Comparison of ENCODE assay signal across 33 cellular contexts in the genomic region with DNA sequence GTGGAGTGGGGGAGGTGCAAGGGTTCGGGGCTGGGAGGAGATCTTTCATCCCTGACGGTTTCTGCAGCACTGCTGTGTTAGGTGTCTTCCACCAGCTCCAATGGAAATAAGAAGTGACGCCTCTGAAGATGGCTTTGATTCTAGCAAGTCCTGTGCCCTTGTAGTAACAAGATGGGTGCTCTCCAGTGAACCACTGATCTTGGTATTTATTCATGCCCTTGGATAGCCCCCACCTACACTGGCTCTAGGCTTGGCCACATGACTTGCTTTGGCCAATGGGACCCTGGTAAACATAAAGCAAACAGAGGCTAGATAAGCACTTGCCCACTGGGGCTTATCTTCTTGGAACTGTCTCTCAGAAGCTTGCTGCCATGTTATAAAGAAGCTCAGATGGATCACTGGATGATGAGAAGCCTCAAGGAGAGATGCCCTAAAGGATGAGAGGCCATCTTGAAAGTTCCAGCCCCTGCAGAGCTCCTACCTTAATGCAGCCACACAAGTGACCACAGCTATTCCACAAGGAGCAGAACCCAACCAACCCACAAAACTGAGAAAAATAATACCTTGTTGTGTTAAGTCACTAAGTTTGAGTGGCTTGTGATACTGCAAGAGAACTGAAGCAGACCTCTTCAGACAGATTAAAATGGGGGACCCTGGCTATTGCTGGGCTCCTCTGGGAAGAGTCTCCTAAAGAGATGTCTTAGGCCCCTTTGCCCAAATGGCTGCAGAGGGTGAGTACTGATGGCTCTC.
"Had no signal": no experiment of that assay in that cellular context is flagged by ENCODE, and none has a peak within 500 bp of the region (broad histone marks: within the 10 kb centered on the region; RNA-seq: fewer than 3 reads in every experiment).

No MANE protein-coding gene starts in this region.

- H3K36me3 Mint-ChIP-seq: activated naive CD4-positive, alpha-beta T cell treated with anti-CD3 and anti-CD28 coated beads, Interleukin-2, amount 50 U/mL, for 24 hours; activated naive CD8-positive, alpha-beta T cell treated with anti-CD3 and anti-CD28 coated beads for 36 hours; WTC11 had no signal

- H3K27ac ChIP-seq: adrenal gland, body of pancreas, breast epithelium, cardiac muscle cell, colonic mucosa, epithelial cell of prostate, foreskin keratinocyte, gastrocnemius medialis, heart left ventricle, VCaP had no signal

- H3K9me3 ChIP-seq: adrenal gland, body of pancreas, breast epithelium, colonic mucosa, gastrocnemius medialis, heart left ventricle had no signal

- DNase-seq: activated CD4-positive, alpha-beta memory T cell treated with anti-CD3 and anti-CD28 coated beads, Interleukin-2, amount 10 ng/mL, durations not matched to agents 7 days and 5 days; activated CD4-positive, alpha-beta T cell treated with anti-CD3 and anti-CD28 coated beads for 1 hour; activated CD4-positive, alpha-beta T cell treated with anti-CD3 and anti-CD28 coated beads for 4 hours; activated CD4-positive, alpha-beta T cell treated with anti-CD3 and anti-CD28 coated beads, Interleukin-2, amount 10 ng/mL, durations not matched to agents 7 days and 5 days; activated CD4-positive, alpha-beta T cell treated with anti-CD3 and anti-CD28 coated beads, Interleukin-2, amount 50 U/mL, for 4 hours; activated CD8-positive, alpha-beta memory T cell treated with anti-CD3 and anti-CD28 coated beads, Interleukin-2, amount 50 U/mL, for 48 hours; activated effector memory CD4-positive, alpha-beta T cell treated with Interleukin-2 at 50 U/mL for 16 hours; activated naive CD4-positive, alpha-beta T cell treated with anti-CD3 and anti-CD28 coated beads for 36 hours; activated naive CD8-positive, alpha-beta T cell treated with anti-CD3 and anti-CD28 coated beads for 36 hours; activated naive CD8-positive, alpha-beta T cell treated with anti-CD3 and anti-CD28 coated beads, Interleukin-2, amount 50 U/mL, for 24 hours; activated T-cell treated with anti-CD3 and anti-CD28 coated beads for 4 hours; activated T-cell treated with anti-CD3 and anti-CD28 coated beads, Interleukin-2, amount 50 U/mL, for 4 hours; adrenal gland; amygdala; aorta; body of pancreas; central memory CD4-positive, alpha-beta T cell; cerebellar nuclear complex; colonic mucosa; effector CD8-positive, alpha-beta T cell; foreskin keratinocyte; gastrocnemius medialis; glutamatergic neuron; heart left ventricle; T-helper 1 cell; T-helper 2 cell had no signal

- H3K4me1 ChIP-seq: adrenal gland, body of pancreas, breast epithelium, colonic mucosa, gastrocnemius medialis had no signal

- H3K27me3 ChIP-seq: adrenal gland, body of pancreas, breast epithelium, cardiac muscle cell, colonic mucosa, gastrocnemius medialis had no signal

- H3K27ac Mint-ChIP-seq: activated CD4-positive, alpha-beta memory T cell treated with anti-CD3 and anti-CD28 coated beads, Interleukin-2, amount 10 ng/mL, durations not matched to agents 7 days and 5 days; activated CD4-positive, alpha-beta T cell treated with anti-CD3 and anti-CD28 coated beads, Interleukin-2, amount 10 ng/mL, durations not matched to agents 7 days and 5 days; activated naive CD4-positive, alpha-beta T cell treated with anti-CD3 and anti-CD28 coated beads for 36 hours; activated naive CD4-positive, alpha-beta T cell treated with anti-CD3 and anti-CD28 coated beads, Interleukin-2, amount 50 U/mL, for 24 hours; activated naive CD8-positive, alpha-beta T cell treated with anti-CD3 and anti-CD28 coated beads for 36 hours; activated naive CD8-positive, alpha-beta T cell treated with anti-CD3 and anti-CD28 coated beads, Interleukin-2, amount 50 U/mL, for 24 hours; activated T-helper 17 cell treated with anti-CD3 and anti-CD28 coated beads, Interleukin-2, amount 50 U/mL, for 72 hours; WTC11 had no signal

- H3K9me3 Mint-ChIP-seq: activated CD4-positive, alpha-beta memory T cell treated with anti-CD3 and anti-CD28 coated beads, Interleukin-2, amount 10 ng/mL, durations not matched to agents 7 days and 5 days; activated CD4-positive, alpha-beta T cell treated with anti-CD3 and anti-CD28 coated beads, Interleukin-2, amount 10 ng/mL, durations not matched to agents 7 days and 5 days; activated naive CD4-positive, alpha-beta T cell treated with anti-CD3 and anti-CD28 coated beads for 36 hours; activated naive CD4-positive, alpha-beta T cell treated with anti-CD3 and anti-CD28 coated beads, Interleukin-2, amount 50 U/mL, for 24 hours; activated naive CD8-positive, alpha-beta T cell treated with anti-CD3 and anti-CD28 coated beads, Interleukin-2, amount 50 U/mL, for 24 hours; activated T-cell treated with anti-CD3 and anti-CD28 coated beads, Interleukin-2, amount 50 U/mL, for 4 hours had no signal

- H3K4me1 Mint-ChIP-seq: activated CD4-positive, alpha-beta memory T cell treated with anti-CD3 and anti-CD28 coated beads, Interleukin-2, amount 10 ng/mL, durations not matched to agents 7 days and 5 days; activated CD4-positive, alpha-beta T cell treated with anti-CD3 and anti-CD28 coated beads, Interleukin-2, amount 10 ng/mL, durations not matched to agents 7 days and 5 days; activated naive CD4-positive, alpha-beta T cell treated with anti-CD3 and anti-CD28 coated beads, Interleukin-2, amount 50 U/mL, for 24 hours; activated T-helper 17 cell treated with anti-CD3 and anti-CD28 coated beads, Interleukin-2, amount 50 U/mL, for 72 hours had no signal

- H3K4me3 Mint-ChIP-seq: activated CD4-positive, alpha-beta memory T cell treated with anti-CD3 and anti-CD28 coated beads, Interleukin-2, amount 10 ng/mL, durations not matched to agents 7 days and 5 days; activated CD4-positive, alpha-beta T cell treated with anti-CD3 and anti-CD28 coated beads, Interleukin-2, amount 10 ng/mL, durations not matched to agents 7 days and 5 days; activated naive CD4-positive, alpha-beta T cell treated with anti-CD3 and anti-CD28 coated beads for 36 hours; activated naive CD4-positive, alpha-beta T cell treated with anti-CD3 and anti-CD28 coated beads, Interleukin-2, amount 50 U/mL, for 24 hours; activated naive CD8-positive, alpha-beta T cell treated with anti-CD3 and anti-CD28 coated beads for 36 hours; activated naive CD8-positive, alpha-beta T cell treated with anti-CD3 and anti-CD28 coated beads, Interleukin-2, amount 50 U/mL, for 24 hours; activated T-cell treated with anti-CD3 and anti-CD28 coated beads, Interleukin-2, amount 50 U/mL, for 4 hours; activated T-helper 17 cell treated with anti-CD3 and anti-CD28 coated beads, Interleukin-2, amount 50 U/mL, for 72 hours; WTC11 had no signal

- H3K36me3 ChIP-seq: adrenal gland, breast epithelium, cardiac muscle cell, colonic mucosa, gastrocnemius medialis, heart left ventricle had no signal

- H3K4me3 ChIP-seq: adrenal gland, body of pancreas, breast epithelium, cardiac muscle cell, colonic mucosa, gastrocnemius medialis, heart left ventricle had no signal
